8 cellular contexts compared by ENCODE assay signal in the genomic region with DNA sequence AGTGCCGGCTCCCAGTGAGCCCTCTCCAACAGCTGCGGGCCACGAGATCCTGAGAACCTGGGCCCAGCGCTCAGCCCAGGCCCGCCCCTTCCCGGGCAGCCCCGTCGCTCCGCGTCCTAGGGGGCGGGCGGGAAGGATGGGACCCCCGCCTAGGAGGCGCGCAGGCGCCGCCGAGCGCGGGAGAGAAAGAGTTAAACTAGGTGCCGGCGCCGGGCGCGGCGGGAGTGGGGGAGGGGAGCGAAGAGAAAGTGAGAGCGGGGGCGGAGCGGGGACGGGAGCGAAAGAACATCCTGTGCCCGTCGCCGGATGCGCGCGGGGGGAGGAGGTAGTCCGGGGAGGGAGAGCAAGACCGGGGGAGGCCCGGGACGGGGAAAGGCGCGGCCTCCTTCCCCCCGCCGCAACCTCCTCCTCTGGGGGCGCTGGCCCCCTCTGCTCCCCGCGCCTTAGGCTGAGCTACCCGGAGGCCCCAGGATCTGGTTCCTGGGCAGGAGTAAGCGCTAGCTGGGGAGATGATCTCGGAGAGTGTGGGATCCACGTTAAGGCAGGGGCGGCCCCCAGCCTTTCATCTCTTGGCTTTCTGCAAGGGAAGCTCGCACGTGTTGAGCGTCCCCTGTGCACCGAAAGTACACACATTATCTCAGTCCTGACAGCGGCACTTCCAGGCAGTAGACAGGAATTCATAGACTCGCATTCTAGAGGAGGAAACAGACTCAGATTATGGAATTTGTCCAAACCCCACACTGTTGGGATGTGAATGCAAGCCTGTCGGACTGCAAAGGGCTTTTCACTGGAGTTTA. TPM values are rescaled to one million over a fixed set of nuclear protein-coding genes. Genes with fewer than 3 reads are reported as not detected.
DNase-seq lines count a peak whose midpoint lies in the region; ATAC-seq lines count a peak whose summit lies in the region.

No MANE protein-coding gene starts in this region.

- CTCF ChIA-PET in activated naive CD4-positive, alpha-beta T cell treated with anti-CD3 and anti-CD28 coated beads, Interleukin-2, amount 10 ng/mL, durations not matched to agents 7 days and 5 days (lab: Charles Lee): interaction anchor here (0.7 to 9.2 kb wide), 9 partner anchors 13 to 150 kb away, joined by 3 to 169 read pairs (median 4); no protein-coding TSS in a partner anchor

- peak; percentile 51 for ATAC-seq in GM21529 (IDR thresholded peaks at IDR 0.05; ENCODE audit: unreplicated experiment)

- H3K4me1 Mint-ChIP-seq in activated naive CD4-positive, alpha-beta T cell treated with anti-CD3 and anti-CD28 coated beads, Interleukin-2, amount 10 ng/mL, durations not matched to agents 7 days and 5 days: peaks cover 81% of the 10 kb centered on the region

- in situ Hi-C loops in SK-MEL-5 (cut with HindIII; ENCODE audit: low pct_unique_long_range_greater_than_20kb, low sequenced_read_pairs): no loop called here

- H3K9me3 Mint-ChIP-seq in activated naive CD4-positive, alpha-beta T cell treated with anti-CD3 and anti-CD28 coated beads, Interleukin-2, amount 10 ng/mL, durations not matched to agents 7 days and 5 days: no peaks in the 10 kb centered on the region

- no peaks in the 10 kb centered on the region for H3K27me3 Mint-ChIP-seq in activated naive CD4-positive, alpha-beta T cell treated with anti-CD3 and anti-CD28 coated beads, Interleukin-2, amount 10 ng/mL, durations not matched to agents 7 days and 5 days

- DNase-seq in DMS79 treated with DMSO at 0.1 percent for 48 hours (lab: John Stamatoyannopoulos, UW) (peak; percentile 60), KG1 (lab: John Stamatoyannopoulos, UW) (peak; percentile 93), SK-MEL-5 (ENCODE audit: low read depth, low spot score) (peak; percentile 80), germinal center (ENCODE audit: low spot score) (peak; percentile 94), nucleus accumbens (lab: John Stamatoyannopoulos, UW) (peak in 55 of 56 donors; percentile 54 to 93 (median 83)), superior temporal gyrus (ENCODE audit: extremely low spot score) (peak; percentile 89)
- DNase-seq in activated naive CD4-positive, alpha-beta T cell treated with anti-CD3 and anti-CD28 coated beads, Interleukin-2, amount 10 ng/mL, durations not matched to agents 7 days and 5 days: peak; percentile 98

- H3K36me3 Mint-ChIP-seq in activated naive CD4-positive, alpha-beta T cell treated with anti-CD3 and anti-CD28 coated beads, Interleukin-2, amount 10 ng/mL, durations not matched to agents 7 days and 5 days: no peaks in the 10 kb centered on the region

- H3K27ac Mint-ChIP-seq in activated naive CD4-positive, alpha-beta T cell treated with anti-CD3 and anti-CD28 coated beads, Interleukin-2, amount 10 ng/mL, durations not matched to agents 7 days and 5 days: peak overlapping the region; percentile 99

- peak overlapping the region; percentile 82 for H3K4me3 Mint-ChIP-seq in activated naive CD4-positive, alpha-beta T cell treated with anti-CD3 and anti-CD28 coated beads, Interleukin-2, amount 10 ng/mL, durations not matched to agents 7 days and 5 days

RNA-seq across cellular contexts. Expression of a gene that starts 4.9 kb away (rescaled TPM):
- total RNA-seq in SK-MEL-5 (2014; rRNA removed; shearing (Covaris generic)): 0.35 TPM in 1 of 2 replicates, not detected in the other
- polyA plus RNA-seq in SK-MEL-5 (2015; cell fraction: cytosol; rRNA removed): 0.32 TPM in 1 of 2 replicates, not detected in the other
- 1.1 TPM in 1 of 2 replicates, not detected in the other for polyA plus RNA-seq in SK-MEL-5 (2015; cell fraction: nucleus; rRNA removed)

RNA-seq across cellular contexts. Expression of a gene that starts 43.2 kb away (rescaled TPM):
- 4.3 and 4.6 TPM in 2 replicates for total RNA-seq in SK-MEL-5 (2014; rRNA removed; shearing (Covaris generic))
- polyA plus RNA-seq in SK-MEL-5 (2015; cell fraction: cytosol; rRNA removed): 10.1 and 11.8 TPM in 2 replicates
- polyA plus RNA-seq in SK-MEL-5 (2015; cell fraction: nucleus; rRNA removed): 3.6 and 4.6 TPM in 2 replicates

RNA-seq across cellular contexts. Expression of a gene that starts 44.5 kb away (rescaled TPM):
- total RNA-seq in SK-MEL-5 (2014; rRNA removed; shearing (Covaris generic)): not detected in 2 replicates
- not detected in 2 replicates for polyA plus RNA-seq in SK-MEL-5 (2015; cell fraction: cytosol; rRNA removed)
- not detected in 2 replicates for polyA plus RNA-seq in SK-MEL-5 (2015; cell fraction: nucleus; rRNA removed)

RNA-seq across cellular contexts. Expression of a gene that starts 48.9 kb away (rescaled TPM):
- not detected in 2 replicates for total RNA-seq in SK-MEL-5 (2014; rRNA removed; shearing (Covaris generic))
- polyA plus RNA-seq in SK-MEL-5 (2015; cell fraction: cytosol; rRNA removed): not detected in 2 replicates
- not detected in 2 replicates for polyA plus RNA-seq in SK-MEL-5 (2015; cell fraction: nucleus; rRNA removed)

Comparison
In these comparisons a context has a peak if more than half of its experiments do, and no peak if none do; other contexts are left out.
1. Peak in every context shown above with its lines: DNase-seq and ATAC-seq.